Comparison of ENCODE assay signal across 8 cellular contexts in genomic region chr20:47784599-47785320, GRCh38. TPM values are rescaled to one million over a fixed set of nuclear protein-coding genes. Genes with fewer than 3 reads are reported as not detected.
DNase-seq lines count a peak whose midpoint lies in the region; ATAC-seq, FAIRE-seq and TF ChIP-seq lines count a peak whose summit lies in the region.

No MANE protein-coding gene starts in this region.

- H3K36me3 ChIP-seq in GM06990 (ENCODE audit: control insufficient read depth, insufficient read depth, low read length) (no peaks in the 10 kb centered on the region; the same call in 1 of the 2 replicates), endothelial cell of umbilical vein (ENCODE audit: control insufficient read depth in 2 of 2, extremely low read depth in 1 of 2, insufficient read depth in 2 of 2, low read length in 2 of 2) (no peaks in the 10 kb centered on the region), mucosa of rectum (ENCODE audit: control insufficient read depth in 2 of 2, insufficient read depth in 2 of 2, low read length in 2 of 2) (no peaks in the 10 kb centered on the region)

- peak overlapping the region; percentile 78 for H3K4me2 ChIP-seq in endothelial cell of umbilical vein (ENCODE audit: insufficient read depth, low read length)

- no peak for ATAC-seq in GM19463 (IDR thresholded peaks at IDR 0.05; ENCODE audit: unreplicated experiment)

- H3K4me1 ChIP-seq in endothelial cell of umbilical vein (ENCODE audit: control insufficient read depth, extremely low read depth, insufficient read depth, low read length) (peaks cover 22% of the 10 kb centered on the region), mucosa of rectum (ENCODE audit: control insufficient read depth in 2 of 2, insufficient read depth in 2 of 2, low read length in 2 of 2) (peaks cover 20 to 24% of the 10 kb centered on the region in 2 donors)

- peak overlapping the region; percentile 73 for H3K9ac ChIP-seq in endothelial cell of umbilical vein (replicated peaks; ENCODE audit: extremely low read depth, insufficient read depth, low read length)
- H3K9ac ChIP-seq in mucosa of rectum (ENCODE audit: low read depth in 1 of 2, low read length in 2 of 2): peak overlapping the region; percentile 41 to 73

- peak overlapping the region; percentile 78 for H2AFZ ChIP-seq in endothelial cell of umbilical vein (ENCODE audit: low read depth, low read length)

- CTCF ChIA-PET in endothelial cell of umbilical vein (lab: Charles Lee): interaction anchor here (0.8 to 1.6 kb wide), 5 partner anchors 13 to 836 kb away, joined by 3 to 8 read pairs (median 5); no protein-coding TSS in a partner anchor

- intact Hi-C loops in endothelial cell of umbilical vein (cut with micrococcal nuclease): loop anchor here (5.0 kb wide), 1 partner anchor 498 kb away; no protein-coding TSS in a partner anchor

- dilution Hi-C loops in endothelial cell of umbilical vein (cut with MboI; ENCODE audit: extremely low pct_ligation_motif_present, low sequenced_read_pairs): no loop called here

- H3K27me3 ChIP-seq in GM06990 (replicated peaks; ENCODE audit: control insufficient read depth, insufficient read depth, low read length) (no peaks in the 10 kb centered on the region; the same call in 1 of the 2 replicates), endothelial cell of umbilical vein (ENCODE audit: control insufficient read depth in 2 of 2, insufficient read depth in 2 of 2, low read length in 2 of 2) (no peaks in the 10 kb centered on the region), mucosa of rectum (ENCODE audit: control insufficient read depth in 2 of 2, insufficient read depth in 2 of 2, low read length in 2 of 2) (no peaks in the 10 kb centered on the region)

- TF ChIP-seq CTCF in GM06990 (IDR thresholded peaks at IDR 0.05; ENCODE audit: insufficient read depth, low read length, poor library complexity, severe bottlenecking) (no peak), endothelial cell of umbilical vein (IDR thresholded peaks at IDR 0.05; ENCODE audit: extremely low read depth in 1 of 2, insufficient read depth in 1 of 2, low read depth in 1 of 2, low read length in 2 of 2) (peak in 1 of 2 donors; percentile 34)

- no peaks in the 10 kb centered on the region for H4K20me1 ChIP-seq in endothelial cell of umbilical vein (replicated peaks; ENCODE audit: control insufficient read depth, extremely low read depth, insufficient read depth, low read length)

- DNase-seq in GM06990 (ENCODE audit: extremely low read depth, insufficient read length): no peak
- peak; percentile 30 to 66 for DNase-seq in NCI-H526 (lab: John Stamatoyannopoulos, UW)
- DNase-seq in endothelial cell of umbilical vein (ENCODE audit: low read depth, low spot score): peak; percentile 47
- DNase-seq in NOMO-1 treated with dmso at 0.1 percent for 144 hours (lab: John Stamatoyannopoulos, UW; ENCODE audit: unreplicated experiment): no peak
- DNase-seq in COLO668 (lab: John Stamatoyannopoulos, UW; ENCODE audit: unreplicated experiment): no peak
- no peak for DNase-seq in NCI-H187 treated with DMSO at 0.1 percent for 48 hours (lab: John Stamatoyannopoulos, UW)

- H3K9me1 ChIP-seq in endothelial cell of umbilical vein (replicated peaks; ENCODE audit: control insufficient read depth, extremely low read depth, insufficient read depth, low read length): no peaks in the 10 kb centered on the region

- BruUV-seq in endothelial cell of umbilical vein (replicated peaks; lab: Mats Ljungman, UMichigan): no TSS peak

- peak overlapping the region; percentile 32 for H3K27ac ChIP-seq in endothelial cell of umbilical vein (ENCODE audit: insufficient read depth, low read depth, low read length)
- peak overlapping the region; percentile 16 to 60 for H3K27ac ChIP-seq in mucosa of rectum (ENCODE audit: low read depth in 2 of 2, low read length in 2 of 2)

- peak; percentile 59 for FAIRE-seq in endothelial cell of umbilical vein (lab: Jason Lieb, UNC)

- H3K9me3 ChIP-seq in endothelial cell of umbilical vein (replicated peaks; ENCODE audit: control insufficient read depth, insufficient read depth, low read length) (no peaks in the 10 kb centered on the region), mucosa of rectum (ENCODE audit: control insufficient read depth in 2 of 2, low read length in 2 of 2) (no peaks in the 10 kb centered on the region)

- POLR2A ChIA-PET in endothelial cell of umbilical vein (lab: Charles Lee): no interaction called here

- H3K79me2 ChIP-seq in endothelial cell of umbilical vein (ENCODE audit: control insufficient read depth, insufficient read depth, low read length): no peaks in the 10 kb centered on the region

- no peak for TF ChIP-seq POLR2A in endothelial cell of umbilical vein (IDR thresholded peaks at IDR 0.05; ENCODE audit: low read depth, low read length)

- H3K4me3 ChIP-seq in GM06990 (replicated peaks; ENCODE audit: low read depth, low read length): peak overlapping the region; percentile 61
- H3K4me3 ChIP-seq in endothelial cell of umbilical vein (replicated peaks in 1 of 3; ENCODE audit: insufficient read depth in 1 of 3, low read depth in 1 of 3, low read length in 3 of 3): peak overlapping the region; percentile 50 to 84 (median 60)
- H3K4me3 ChIP-seq in mucosa of rectum (ENCODE audit: low read length in 2 of 2): peak overlapping the region; percentile 73 to 77

TF ChIP-seq in endothelial cell of umbilical vein, 7 proteins besides CTCF, POLR2A, EP300 and RAD21:
- TF ChIP-seq FOS (IDR thresholded peaks at IDR 0.05; ENCODE audit: borderline replicate concordance, insufficient read depth, low read length) (no peak), GATA2 (IDR thresholded peaks at IDR 0.05; ENCODE audit: insufficient read depth, insufficient read length, low read depth, low read length) (no peak), JUN (IDR thresholded peaks at IDR 0.05; ENCODE audit: borderline replicate concordance, insufficient read depth, insufficient read length, low read depth) (no peak), POLR2AphosphoS5 (IDR thresholded peaks at IDR 0.05; ENCODE audit: insufficient read depth, low read depth, low read length) (no peak), MYC (IDR thresholded peaks at IDR 0.05; ENCODE audit: low read depth, low read length) (no peak), EZH2 (IDR thresholded peaks at IDR 0.05; ENCODE audit: borderline replicate concordance, low read depth, low read length, severe bottlenecking) (no peak), MAX (IDR thresholded peaks at IDR 0.05; ENCODE audit: insufficient read depth, insufficient read length) (no peak)
TF ChIP-seq in endothelial cell of umbilical vein: peak in this region for 0.

RNA-seq across cellular contexts. Expression of gene SULF2, which starts 0.5 kb away (rescaled TPM):
- 140 and 160 TPM in 2 replicates for total RNA-seq in endothelial cell of umbilical vein
- polyA plus RNA-seq in endothelial cell of umbilical vein: 58.5 and 78.8 TPM in 2 replicates
- 40.5 and 42.7 TPM in 2 replicates for polyA plus RNA-seq in endothelial cell of umbilical vein (2011; cell fraction: cytosol; rRNA removed)
- polyA plus RNA-seq in endothelial cell of umbilical vein (2011; cell fraction: nucleus; rRNA removed): 38.9 and 54.0 TPM in 2 replicates
- polyA plus RNA-seq in endothelial cell of umbilical vein (2012): 116 and 138 TPM in 2 replicates
- 107 and 134 TPM in 2 replicates for polyA minus RNA-seq in endothelial cell of umbilical vein
- polyA minus RNA-seq in endothelial cell of umbilical vein (2011; cell fraction: cytosol; rRNA and poly(A)+ RNA removed): not detected
- 49.6 and 80.8 TPM in 2 replicates for polyA minus RNA-seq in endothelial cell of umbilical vein (2011; cell fraction: nucleus; rRNA and poly(A)+ RNA removed)

Comparison
In these comparisons a context has a peak if more than half of its experiments do, and no peak if none do; other contexts are left out.
1. DNase-seq: peak in NCI-H526 (2 of 2) and endothelial cell of umbilical vein (single experiment); none in GM06990 (single experiment), NOMO-1 treated with dmso at 0.1 percent for 144 hours (single experiment), COLO668 (single experiment) and NCI-H187 treated with DMSO at 0.1 percent for 48 hours (single experiment).
2. Peak in every context shown above with its lines, with median percentiles within 50 percentile points of each other: H3K4me3 ChIP-seq.